17 cellular contexts compared by ENCODE assay signal in genomic region chr14:70239802-70240201, GRCh38. TPM values are rescaled to one million over a fixed set of nuclear protein-coding genes. Genes with fewer than 3 reads are reported as not detected.
DNase-seq lines count a peak whose midpoint lies in the region; ATAC-seq, FAIRE-seq and TF ChIP-seq lines count a peak whose summit lies in the region.
"Had no signal": no experiment of that assay in that cellular context is flagged by ENCODE, and none has a peak within 500 bp of the region (broad histone marks: within the 10 kb centered on the region; RNA-seq: fewer than 3 reads in every experiment).

No MANE protein-coding gene starts in this region.

- no peaks in the 10 kb centered on the region for H3K27me3 ChIP-seq in BLaER1 treated with 17β-estradiol and CSF1 and Interleukin-3, amounts not matched to agents 10 nM and 100 nM
- no peaks in the 10 kb centered on the region for H3K27me3 ChIP-seq in mesendoderm (ENCODE audit: insufficient read depth, low read length, poor library complexity)
- H3K27me3 ChIP-seq: hepatocyte, tibial artery had no signal

- H2AK5ac ChIP-seq in mesendoderm (ENCODE audit: low read length), result no peak overlapping the region

- H2BK5ac ChIP-seq in mesendoderm (ENCODE audit: low read length), result no peak overlapping the region

- no peak overlapping the region for H3K23ac ChIP-seq in mesendoderm (ENCODE audit: low read length)

- H3K79me1 ChIP-seq in mesendoderm (ENCODE audit: low read length), result no peaks in the 10 kb centered on the region

- H3K4me2 ChIP-seq in BLaER1 treated with 17β-estradiol and CSF1 and Interleukin-3, amounts not matched to agents 10 nM and 100 nM, result peak overlapping the region in 7 of 11 experiments; percentile 3 to 52 (median 37); a peak in 12 of 22 replicates
- H3K4me2 ChIP-seq in mesendoderm (ENCODE audit: low read length), result no peak overlapping the region
- H3K4me2 ChIP-seq: hepatocyte had no signal

- H3K4me1 ChIP-seq in BLaER1 treated with 17β-estradiol and CSF1 and Interleukin-3, amounts not matched to agents 10 nM and 100 nM, result peaks cover 0 to 9% (median 6%) of the 10 kb centered on the region in 10 experiments; a peak in 8 of 20 replicates
- no peaks in the 10 kb centered on the region for H3K4me1 ChIP-seq in mesendoderm (ENCODE audit: control insufficient read depth, low read depth, low read length)
- H3K4me1 ChIP-seq: lower lobe of right lung, tibial artery had no signal

- peaks cover 0 to 35% (median 6%) of the 10 kb centered on the region in 11 experiments; a peak in 9 of 22 replicates for H3K9me3 ChIP-seq in BLaER1 treated with 17β-estradiol and CSF1 and Interleukin-3, amounts not matched to agents 10 nM and 100 nM (replicated peaks in 1 of 11)
- H3K9me3 ChIP-seq: lower lobe of right lung, tibial artery had no signal

- no peak overlapping the region for H2BK15ac ChIP-seq in mesendoderm (replicated peaks; ENCODE audit: low read depth)

- H3K9ac ChIP-seq in BLaER1 treated with 17β-estradiol and CSF1 and Interleukin-3, amounts not matched to agents 10 nM and 100 nM, result no peak overlapping the region
- no peak overlapping the region for H3K9ac ChIP-seq in mesendoderm (ENCODE audit: low read length)

- H4K20me1 ChIP-seq in BLaER1 treated with 17β-estradiol and CSF1 and Interleukin-3, amounts not matched to agents 10 nM and 100 nM, result no peaks in the 10 kb centered on the region

- H3K4me3 ChIP-seq in BLaER1 treated with 17β-estradiol and CSF1 and Interleukin-3, amounts not matched to agents 10 nM and 100 nM, result no peak overlapping the region
- H3K4me3 ChIP-seq in mesendoderm (ENCODE audit: low read length), result no peak overlapping the region
- H3K4me3 ChIP-seq: hepatocyte, lower lobe of right lung, tibial artery had no signal

- no peak overlapping the region for H3K27ac ChIP-seq in BLaER1 treated with 17β-estradiol and CSF1 and Interleukin-3, amounts not matched to agents 10 nM and 100 nM
- H3K27ac ChIP-seq in mesendoderm (ENCODE audit: low read depth, low read length), result no peak overlapping the region
- H3K27ac ChIP-seq: hepatocyte, lower lobe of right lung, tibial artery had no signal

- H3K4ac ChIP-seq in mesendoderm (ENCODE audit: low read depth, low read length), result no peak overlapping the region

- H3K18ac ChIP-seq in mesendoderm (ENCODE audit: low read length), result no peak overlapping the region

- TF ChIP-seq CTCF in D721Med (IDR thresholded peaks at IDR 0.05; ENCODE audit: insufficient read depth, missing control alignments), result no peak

- H4K8ac ChIP-seq in mesendoderm (ENCODE audit: low read depth, low read length), result no peak overlapping the region

- H4K5ac ChIP-seq in mesendoderm (ENCODE audit: low read length), result no peak overlapping the region

- no peak overlapping the region for H3K56ac ChIP-seq in mesendoderm (ENCODE audit: low read length)

- no peak for FAIRE-seq in D721Med (lab: Jason Lieb, UNC)
- FAIRE-seq: A204.1, small intestine, TTC549 had no signal

- no peak overlapping the region for H2BK120ac ChIP-seq in mesendoderm (ENCODE audit: low read depth, low read length)

- no peaks in the 10 kb centered on the region for H3K79me2 ChIP-seq in mesendoderm (ENCODE audit: control insufficient read depth, insufficient read depth, low read length)
- H3K79me2 ChIP-seq: hepatocyte had no signal

- ATAC-seq in GM19025 (IDR thresholded peaks at IDR 0.05; ENCODE audit: low read depth, unreplicated experiment), result peak; percentile 95
- peak; percentile 96 for ATAC-seq in HG02642 (IDR thresholded peaks at IDR 0.05; ENCODE audit: poor library complexity, unreplicated experiment)
- ATAC-seq in HG03439 (IDR thresholded peaks at IDR 0.05; ENCODE audit: unreplicated experiment), result peak; percentile 89
- ATAC-seq: lower lobe of right lung had no signal

- no CpG with 5 or more reads among the region's 3 CpGs for WGBS in mesendoderm (ENCODE audit: extremely low coverage, insufficient coverage, low lambda C conversion rate)

- DNase-seq in NCI-H2029 treated with DMSO at 0.1 percent for 48 hours (lab: John Stamatoyannopoulos, UW) (no peak), NCI-H524 treated with DMSO at 0.1 percent for 48 hours (lab: John Stamatoyannopoulos, UW) (no peak), mesendoderm (no peak), D721Med (ENCODE audit: insufficient read length, low spot score) (no peak)
- DNase-seq: central memory CD4-positive, alpha-beta T cell; H9; lower lobe of right lung; NCI-H1417 treated with DMSO at 0.1 percent for 48 hours; small intestine; tibial artery had no signal

- H3K36me3 ChIP-seq in BLaER1 treated with 17β-estradiol and CSF1 and Interleukin-3, amounts not matched to agents 10 nM and 100 nM, result no peaks in the 10 kb centered on the region
- no peaks in the 10 kb centered on the region for H3K36me3 ChIP-seq in mesendoderm (ENCODE audit: control insufficient read depth, insufficient read depth, low read length)
- H3K36me3 ChIP-seq: lower lobe of right lung, tibial artery had no signal

RNA-seq across cellular contexts. Expression of gene SLC8A3, which starts 51.1 kb away (rescaled TPM):
- 0.04 TPM for polyA plus RNA-seq in mesendoderm (2013, experiment 1 of 2)
- 0.08 TPM for polyA plus RNA-seq in mesendoderm (2013, experiment 2 of 2)
